16 cellular contexts compared by ENCODE assay signal in genomic region chr6:156994215-156995076, GRCh38.
DNase-seq lines count a peak whose midpoint lies in the region; ATAC-seq, FAIRE-seq and TF ChIP-seq lines count a peak whose summit lies in the region.
"Had no signal": no experiment of that assay in that cellular context is flagged by ENCODE, and none has a peak within 500 bp of the region (broad histone marks: within the 10 kb centered on the region; RNA-seq: fewer than 3 reads in every experiment).

No MANE protein-coding gene starts in this region.

- WGBS in A549 (ENCODE audit: missing lambda C conversion rate): 50% methylated on average over 12 of the region's 13 CpGs

- peak overlapping the region; percentile 51; the same call in 2 of the 3 replicates for H3K4me2 ChIP-seq in A549

- POLR2A ChIA-PET in A549 (lab: Yijun Ruan, JAX): no interaction called here

- no peaks in the 10 kb centered on the region for H3K9me3 Mint-ChIP-seq in memory B cell
- H3K9me3 Mint-ChIP-seq: stimulated activated naive CD8-positive, alpha-beta T cell treated with anti-CD3 and anti-CD28 coated beads, Interleukin-15, Interleukin-2, amounts not matched to agents 100 ng/mL and 50 ng/mL, for 24 hours had no signal

- peaks cover 22% of the 10 kb centered on the region for H3K4me1 ChIP-seq in A549

- TF ChIP-seq POLR2A in A549 (IDR thresholded peaks at IDR 0.05; ENCODE audit: low read length): no peak

- no peaks in the 10 kb centered on the region for H3K27me3 Mint-ChIP-seq in memory B cell
- H3K27me3 Mint-ChIP-seq: activated CD4-positive, alpha-beta T cell treated with anti-CD3 and anti-CD28 coated beads for 36 hours; stimulated activated naive CD8-positive, alpha-beta T cell treated with anti-CD3 and anti-CD28 coated beads, Interleukin-15, Interleukin-2, amounts not matched to agents 100 ng/mL and 50 ng/mL, for 24 hours had no signal

- peaks cover 32% of the 10 kb centered on the region for H3K4me1 Mint-ChIP-seq in memory B cell

- H3K27ac Mint-ChIP-seq in memory B cell: no peak overlapping the region
- H3K27ac Mint-ChIP-seq: activated CD4-positive, alpha-beta T cell treated with anti-CD3 and anti-CD28 coated beads for 36 hours; stimulated activated naive CD8-positive, alpha-beta T cell treated with anti-CD3 and anti-CD28 coated beads, Interleukin-15, Interleukin-2, amounts not matched to agents 100 ng/mL and 50 ng/mL, for 24 hours had no signal

- DNase-seq in A549 (ENCODE audit: low read depth in 1 of 2, low spot score in 1 of 2): no peak
- peak; percentile 80 for DNase-seq in HT-29 (ENCODE audit: low spot score)
- no peak for DNase-seq in memory B cell (ENCODE audit: low spot score in 2 of 2)
- no peak for DNase-seq in retina
- no peak for DNase-seq in stimulated activated CD4-positive, alpha-beta T cell treated with anti-CD3 and anti-CD28 coated beads, Interleukin-15, amount 100 ng/mL, for 24 hours
- no peak for DNase-seq in pons (ENCODE audit: low spot score)
- no peak for DNase-seq in SIG-M5 (lab: John Stamatoyannopoulos, UW)
- DNase-seq: activated CD4-positive, alpha-beta T cell treated with anti-CD3 and anti-CD28 coated beads for 36 hours; anterior cingulate cortex; effector CD8-positive, alpha-beta T cell; HCEC 1CT; NCI-H1092 treated with DMSO at 0.1 percent for 48 hours; NCI-H774; stimulated activated CD4-positive, alpha-beta T cell treated with anti-CD3 and anti-CD28 coated beads, Interleukin-4, amount 100 ng/mL, for 4 hours had no signal

- CTCF ChIA-PET in A549 (lab: Yijun Ruan, JAX): interaction anchor here (0.6 kb wide), 1 partner anchor 23 kb away, joined by 3 read pairs; no protein-coding TSS in a partner anchor

- FAIRE-seq in A549 (lab: Jason Lieb, UNC): no peak
- peak; percentile 62 for FAIRE-seq in colon (lab: Jason Lieb, UNC)

- H3K36me3 Mint-ChIP-seq in memory B cell: peaks cover 2% of the 10 kb centered on the region

- peak overlapping the region; percentile 39 for H3K4me3 Mint-ChIP-seq in memory B cell
- H3K4me3 Mint-ChIP-seq: activated CD4-positive, alpha-beta T cell treated with anti-CD3 and anti-CD28 coated beads for 36 hours; stimulated activated naive CD8-positive, alpha-beta T cell treated with anti-CD3 and anti-CD28 coated beads, Interleukin-15, Interleukin-2, amounts not matched to agents 100 ng/mL and 50 ng/mL, for 24 hours had no signal

- H3K4me3 ChIP-seq in A549: no peak overlapping the region

- H3K9me3 ChIP-seq in A549: no peaks in the 10 kb centered on the region

- TF ChIP-seq CTCF in A549 (IDR thresholded peaks at IDR 0.05): no peak

- H3K27ac ChIP-seq in A549: no peak overlapping the region

- no peak for TF ChIP-seq EP300 in A549 (IDR thresholded peaks at IDR 0.05)

- TF ChIP-seq RAD21 in A549 (conservative IDR thresholded peaks at IDR 0.05 in 1 of 2, IDR thresholded peaks at IDR 0.05 in 1 of 2): no peak

- ATAC-seq in A549 (peak in 1 of 2 experiments; percentile 66; a peak in 4 of 6 replicates), memory B cell (ENCODE audit: low read depth) (peak; percentile 38)
- ATAC-seq: activated CD4-positive, alpha-beta T cell treated with anti-CD3 and anti-CD28 coated beads for 36 hours had no signal

TF ChIP-seq in A549, 52 proteins besides CTCF, POLR2A, EP300 and RAD21:
- TF ChIP-seq KDM5A (IDR thresholded peaks at IDR 0.05): no peak
- no peak for TF ChIP-seq CBX8 (IDR thresholded peaks at IDR 0.05)
- TF ChIP-seq JUN (IDR thresholded peaks at IDR 0.05): no peak
- TF ChIP-seq HOXA7 (CRISPR knock-in tag; IDR thresholded peaks at IDR 0.05): no peak
- TF ChIP-seq HDAC2 (IDR thresholded peaks at IDR 0.05): no peak
- no peak for TF ChIP-seq ZNF302 (CRISPR knock-in tag; IDR thresholded peaks at IDR 0.05)
- no peak for TF ChIP-seq MAX (IDR thresholded peaks at IDR 0.05)
- TF ChIP-seq EHF (CRISPR knock-in tag; IDR thresholded peaks at IDR 0.05): no peak
